ENCODE assay signal across 8 cellular contexts in genomic region chr19:13843104-13843921, GRCh38. TPM values are rescaled to one million over a fixed set of nuclear protein-coding genes. Genes with fewer than 3 reads are reported as not detected.
DNase-seq lines count a peak whose midpoint lies in the region; ATAC-seq and TF ChIP-seq lines count a peak whose summit lies in the region.

No MANE protein-coding gene starts in this region.

- no peaks in the 10 kb centered on the region for H3F3A ChIP-seq in OCI-LY1 (ENCODE audit: insufficient read depth, low read length)

- no peaks in the 10 kb centered on the region for H3K79me2 ChIP-seq in OCI-LY1 (ENCODE audit: insufficient read depth, low read length)

- DNase-seq in GM12864 (ENCODE audit: low read depth), result no peak
- DNase-seq in dorsolateral prefrontal cortex, result no peak
- no peak for DNase-seq in vagina (ENCODE audit: extremely low spot score in 2 of 2)
- no peak for DNase-seq in T-helper 9 cell
- no peak for DNase-seq in OCI-M1 (lab: John Stamatoyannopoulos, UW)

- H3K9me3 ChIP-seq in OCI-LY1 (ENCODE audit: low read length) (no peaks in the 10 kb centered on the region), mesodermal cell (ENCODE audit: control insufficient read depth, low read length) (no peaks in the 10 kb centered on the region), vagina (no peaks in the 10 kb centered on the region)

- intact Hi-C loops in dorsolateral prefrontal cortex (cut with DNase I) (no loop called here), vagina (cut with DNase I) (loop anchor here (10.0 kb wide), 1 partner anchor 689 kb away; the partner anchor contains the start of genes IER2 and STX10)

- peak overlapping the region; percentile 35 for H3K4me2 ChIP-seq in OCI-LY1 (ENCODE audit: low read length)

- ATAC-seq in HG02840 (IDR thresholded peaks at IDR 0.05; ENCODE audit: low FRiP score, unreplicated experiment), result no peak

- H3K4me1 ChIP-seq in OCI-LY1 (ENCODE audit: insufficient read depth, low read length, severe bottlenecking), result peaks cover 51% of the 10 kb centered on the region
- H3K4me1 ChIP-seq in mesodermal cell (ENCODE audit: control insufficient read depth, insufficient read depth, low read length, poor library complexity, severe bottlenecking), result peaks cover 43% of the 10 kb centered on the region
- peaks cover 83% of the 10 kb centered on the region for H3K4me1 ChIP-seq in vagina

- H3K9me2 ChIP-seq in OCI-LY1 (ENCODE audit: low read depth, low read length), result no peaks in the 10 kb centered on the region

- TF ChIP-seq CTCF in GM12864 (IDR thresholded peaks at IDR 0.05; ENCODE audit: low read depth, low read length, missing control alignments) (no peak), OCI-LY1 (IDR thresholded peaks at IDR 0.05; ENCODE audit: low read length) (no peak), dorsolateral prefrontal cortex (IDR thresholded peaks at IDR 0.05 in 54 of 56, conservative IDR thresholded peaks at IDR 0.05 in 2 of 56; ENCODE audit: low read depth in 1 of 56, partially characterized antibody in 56 of 56) (no peak), vagina (IDR thresholded peaks at IDR 0.05) (no peak)

- H3K9ac ChIP-seq in OCI-LY1 (ENCODE audit: low read length), result no peak overlapping the region

- H4K20me1 ChIP-seq in OCI-LY1 (ENCODE audit: insufficient read depth, low read length), result no peaks in the 10 kb centered on the region

- H3K27ac ChIP-seq in OCI-LY1 (ENCODE audit: low read depth, low read length, poor library complexity, severe bottlenecking) (no peak overlapping the region), dorsolateral prefrontal cortex (peak overlapping the region in 57 of 59 donors; percentile 25 to 98 (median 88)), mesodermal cell (ENCODE audit: low read depth, low read length, severe bottlenecking) (peak overlapping the region; percentile 84), vagina (peak overlapping the region; percentile 100)

- H3K27me3 ChIP-seq in OCI-LY1 (ENCODE audit: insufficient read depth, low read length), result no peaks in the 10 kb centered on the region
- no peaks in the 10 kb centered on the region for H3K27me3 ChIP-seq in dorsolateral prefrontal cortex
- no peaks in the 10 kb centered on the region for H3K27me3 ChIP-seq in vagina

- no peak overlapping the region for H2AFZ ChIP-seq in OCI-LY1 (ENCODE audit: low read length)

- WGBS in mesodermal cell (ENCODE audit: insufficient coverage in 2 of 2), 2 experiments, result 38 to 42% methylated on average over 12 to 22 of the region's 24 CpGs

- no peak for TF ChIP-seq POLR2A in vagina (IDR thresholded peaks at IDR 0.05)

- peak overlapping the region; percentile 75 for H3K4me3 ChIP-seq in GM12864 (ENCODE audit: low read depth, low read length)
- H3K4me3 ChIP-seq in OCI-LY1 (ENCODE audit: low read depth, low read length, poor library complexity, severe bottlenecking), result peak overlapping the region; percentile 28
- peak overlapping the region; percentile 1 to 87 (median 73) for H3K4me3 ChIP-seq in dorsolateral prefrontal cortex
- H3K4me3 ChIP-seq in mesodermal cell (ENCODE audit: extremely low read depth, insufficient read depth, low read length, poor library complexity, severe bottlenecking), result peak overlapping the region; percentile 93
- H3K4me3 ChIP-seq in vagina, result peak overlapping the region; percentile 98 to 100

- H3K36me3 ChIP-seq in OCI-LY1 (ENCODE audit: insufficient read depth, low read length) (no peaks in the 10 kb centered on the region), mesodermal cell (ENCODE audit: control insufficient read depth, insufficient read depth, low read length) (peaks cover 35% of the 10 kb centered on the region), vagina (no peaks in the 10 kb centered on the region)

RNA-seq across cellular contexts. Expression of gene NANOS3, which starts 33.6 kb away (rescaled TPM):
- total RNA-seq in dorsolateral prefrontal cortex (10 to 100 TPM in 110 of 120 experiments, 1 to 10 TPM in 10; 4.1 to 33.8 (median 17.0) TPM), vagina (not detected)
- 3.8 TPM for polyA plus RNA-seq in mesodermal cell (2013, experiment 1 of 2)
- 2.2 TPM for polyA plus RNA-seq in mesodermal cell (2013, experiment 2 of 2)

RNA-seq across cellular contexts. Expression of gene ZSWIM4, which starts 48.1 kb away (rescaled TPM):
- total RNA-seq in dorsolateral prefrontal cortex (1 to 10 TPM; 4.0 to 10.0 (median 6.6) TPM), vagina (13.0 TPM)
- polyA plus RNA-seq in mesodermal cell (2013, experiment 1 of 2), result 25.4 TPM
- polyA plus RNA-seq in mesodermal cell (2013, experiment 2 of 2), result 17.4 TPM

Comparison
In these comparisons a context has a peak if more than half of its experiments do, and no peak if none do; other contexts are left out.
1. H3K4me3 ChIP-seq: peak in every context shown above with its lines; median percentile 99 in vagina; 93 in mesodermal cell; 75 in GM12864; 73 in dorsolateral prefrontal cortex; 28 in OCI-LY1.